8 cellular contexts compared by ENCODE assay signal in the genomic region with DNA sequence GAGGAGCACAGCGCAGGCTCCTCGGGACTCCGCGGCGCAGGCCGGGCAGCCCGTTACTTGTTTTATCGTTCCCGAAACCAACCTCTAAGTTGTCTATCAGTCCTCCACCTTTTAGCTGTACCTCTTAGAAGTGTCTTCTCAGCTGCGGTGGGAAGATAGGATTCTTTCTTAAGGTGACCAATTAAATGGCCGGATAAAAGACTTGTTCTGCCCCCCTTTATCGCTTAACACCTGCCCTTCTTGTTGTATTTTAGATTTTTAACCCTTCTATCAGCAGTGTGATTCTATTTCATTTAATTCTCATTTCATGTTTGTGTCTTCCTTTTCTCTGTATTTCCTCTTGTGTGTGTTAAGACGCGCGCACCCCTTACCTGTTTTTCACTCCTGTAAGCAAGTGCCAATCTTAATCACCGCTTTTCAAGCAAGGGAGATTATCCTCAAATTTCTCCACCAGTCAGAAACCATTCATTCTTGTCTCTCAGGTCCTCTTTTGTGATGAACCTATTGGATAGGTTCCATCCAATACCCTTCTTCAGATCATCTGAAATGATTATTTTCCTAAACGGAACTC. TPM values are rescaled to one million over a fixed set of nuclear protein-coding genes. Genes with fewer than 3 reads are reported as not detected.
A peak's percentile ranks its signal among the peaks of the same experiment; 100 is the strongest.
DNase-seq lines count a peak whose midpoint lies in the region; ATAC-seq and TF ChIP-seq lines count a peak whose summit lies in the region.

No MANE protein-coding gene starts in this region.

- peak overlapping the region; percentile 99 for H3K27ac Mint-ChIP-seq in activated naive CD8-positive, alpha-beta T cell treated with anti-CD3 and anti-CD28 coated beads, Interleukin-2, amount 50 U/mL, for 24 hours

- H3K36me3 ChIP-seq in HUES6 (ENCODE audit: control insufficient read depth, insufficient read depth, low read length) (peaks cover 7% of the 10 kb centered on the region), left lung (no peaks in the 10 kb centered on the region), thyroid gland (peaks cover 7% of the 10 kb centered on the region in 2 donors)

- no peaks in the 10 kb centered on the region for H3K9me3 Mint-ChIP-seq in activated naive CD8-positive, alpha-beta T cell treated with anti-CD3 and anti-CD28 coated beads, Interleukin-2, amount 50 U/mL, for 24 hours

- H3K27ac ChIP-seq in HUES6 (ENCODE audit: low read depth, low read length) (no peak overlapping the region), left lung (peak overlapping the region; percentile 83 to 88), thyroid gland (peak overlapping the region; percentile 17 to 72 (median 71))

- no peaks in the 10 kb centered on the region for H3K27me3 Mint-ChIP-seq in activated naive CD8-positive, alpha-beta T cell treated with anti-CD3 and anti-CD28 coated beads, Interleukin-2, amount 50 U/mL, for 24 hours

- peak overlapping the region; percentile 94 for H3K4me3 Mint-ChIP-seq in activated naive CD8-positive, alpha-beta T cell treated with anti-CD3 and anti-CD28 coated beads, Interleukin-2, amount 50 U/mL, for 24 hours

- intact Hi-C loops in left lung (cut with DNase I) = no loop called here
- intact Hi-C loops in thyroid gland (cut with DNase I) = no loop called here

- ATAC-seq in GM19463 (IDR thresholded peaks at IDR 0.05; ENCODE audit: unreplicated experiment) (peak; percentile 43), left lung (no peak)
- peak; percentile 70 for ATAC-seq in activated naive CD8-positive, alpha-beta T cell treated with anti-CD3 and anti-CD28 coated beads, Interleukin-2, amount 50 U/mL, for 24 hours

- H3K4me1 ChIP-seq in HUES6 (ENCODE audit: control insufficient read depth, insufficient read depth, low read length) (peaks cover 5% of the 10 kb centered on the region), left lung (peaks cover 4 to 27% of the 10 kb centered on the region in 2 donors), thyroid gland (no peaks in the 10 kb centered on the region)

- peak overlapping the region; percentile 88 for H3K9ac ChIP-seq in HUES6 (ENCODE audit: low read length)

- peak; percentile 9 for DNase-seq in EH (ENCODE audit: low read depth)
- DNase-seq in activated naive CD8-positive, alpha-beta T cell treated with anti-CD3 and anti-CD28 coated beads, Interleukin-2, amount 50 U/mL, for 24 hours = no peak
- no peak for DNase-seq in left lung
- DNase-seq in thyroid gland = no peak
- no peak for DNase-seq in dedifferentiated amniotic fluid mesenchymal stem cell (ENCODE audit: extremely low spot score)
- DNase-seq in GM03348 (ENCODE audit: low spot score) = no peak

- peaks cover 37% of the 10 kb centered on the region for H3K36me3 Mint-ChIP-seq in activated naive CD8-positive, alpha-beta T cell treated with anti-CD3 and anti-CD28 coated beads, Interleukin-2, amount 50 U/mL, for 24 hours (ENCODE audit: low read depth)

- TF ChIP-seq CTCF in left lung (IDR thresholded peaks at IDR 0.05) (no peak), thyroid gland (IDR thresholded peaks at IDR 0.05) (no peak)

- H3K9me3 ChIP-seq in HUES6 (ENCODE audit: control insufficient read depth, insufficient read depth, low read depth, low read length) (no peaks in the 10 kb centered on the region), left lung (no peaks in the 10 kb centered on the region), thyroid gland (no peaks in the 10 kb centered on the region)

- 36 to 44% methylated on average over 10 to 17 of the region's 17 CpGs for WGBS in thyroid gland, 2 donors

- H3K27me3 ChIP-seq in HUES6 (ENCODE audit: control insufficient read depth, insufficient read depth, low read length) (peaks cover 30% of the 10 kb centered on the region), left lung (peaks cover 0 to 14% of the 10 kb centered on the region in 2 donors), thyroid gland (no peaks in the 10 kb centered on the region)

- peaks cover 50% of the 10 kb centered on the region for H3K4me1 Mint-ChIP-seq in activated naive CD8-positive, alpha-beta T cell treated with anti-CD3 and anti-CD28 coated beads, Interleukin-2, amount 50 U/mL, for 24 hours

- H3K4me3 ChIP-seq in HUES6 (ENCODE audit: low read depth, low read length) = peak overlapping the region; percentile 85
- H3K4me3 ChIP-seq in left lung = peak overlapping the region; percentile 77 to 79
- peak overlapping the region; percentile 11 to 66 (median 53) for H3K4me3 ChIP-seq in thyroid gland (replicated peaks in 1 of 3)

- TF ChIP-seq POLR2A in thyroid gland (IDR thresholded peaks at IDR 0.05) = no peak

RNA-seq across cellular contexts. Expression of a gene that starts 0.3 kb away (rescaled TPM):
- total RNA-seq in left lung = 1 to 10 TPM; 8.5 to 9.6 TPM
- 1 to 10 TPM; 3.9 to 9.5 (median 7.1) TPM for total RNA-seq in thyroid gland

RNA-seq across cellular contexts. Expression of a gene that starts 22.8 kb away (rescaled TPM):
- total RNA-seq in left lung (10 to 100 TPM; 27.2 to 64.2 TPM), thyroid gland (100 to 1,000 TPM; 113 to 131 (median 128) TPM)

RNA-seq across cellular contexts. Expression of a gene that starts 57.4 kb away (rescaled TPM):
- total RNA-seq in left lung (under 1 TPM; 0.52 to 0.71 TPM), thyroid gland (1 to 10 TPM in 2 of 4 donors, under 1 TPM in 2; 0.45 to 1.2 (median 0.79) TPM)
